In the genomic region with DNA sequence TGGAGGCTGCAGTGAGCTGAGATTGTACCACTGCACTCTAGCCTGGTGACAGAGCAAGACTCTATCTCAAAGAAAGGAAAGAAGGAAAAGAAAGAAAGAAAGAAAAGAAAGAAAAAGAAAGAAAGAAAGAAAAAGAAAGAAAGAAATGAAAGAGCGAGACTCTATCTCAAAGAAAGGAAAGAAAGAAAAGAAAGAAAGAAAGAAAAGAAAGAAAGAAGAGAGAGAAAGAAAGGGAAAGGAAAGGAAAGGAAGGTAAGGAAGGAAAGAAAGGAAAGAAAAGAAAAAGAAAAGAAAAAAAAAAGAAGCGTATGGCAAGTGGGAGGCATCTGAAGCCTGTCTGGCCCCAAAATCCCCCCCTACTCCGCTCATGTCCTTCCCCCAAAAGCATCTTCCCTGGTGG, we compare ENCODE assay signal across 37 cellular contexts.
DNase-seq lines count a peak whose midpoint lies in the region; ATAC-seq, FAIRE-seq and TF ChIP-seq lines count a peak whose summit lies in the region.
"Had no signal": no experiment of that assay in that cellular context is flagged by ENCODE, and none has a peak within 500 bp of the region (broad histone marks: within the 10 kb centered on the region; RNA-seq: fewer than 3 reads in every experiment).

No MANE protein-coding gene starts in this region.

- DNase-seq in activated T-cell treated with anti-CD3 and anti-CD28 coated beads, Interleukin-2, amount 50 U/mL, for 72 hours, result no peak
- no peak for DNase-seq in activated T-cell treated with anti-CD3 and anti-CD28 coated beads, Interleukin-2, amount 50 U/mL, for 4 hours
- DNase-seq in IMR-90 (no peak), K562 (ENCODE audit: extremely low read depth in 1 of 4, low spot score in 3 of 4) (no peak), progenitor cell of endocrine pancreas (ENCODE audit: low spot score, unreplicated experiment) (no peak), H9 (no peak)
- DNase-seq: 8988T; ACHN; AML-193; BE2C; C1 segment of cervical spinal cord; Caco-2; Calu3; CD4-positive, alpha-beta memory T cell; CD4-positive, alpha-beta T cell; CD4-positive, CD25-positive, alpha-beta regulatory T cell; CD8-positive, alpha-beta memory T cell; CD8-positive, alpha-beta T cell; COR-L47; DMS 273 treated with DMSO at 0.1 percent for 48 hours; DMS153; DMS53; DMS79; DMS79 treated with DMSO at 0.1 percent for 48 hours; DND-41; EL had no signal

- no peaks in the 10 kb centered on the region for H3K79me2 ChIP-seq in K562 (ENCODE audit: control insufficient read depth, insufficient read depth, low read length)
- no peaks in the 10 kb centered on the region for H3K79me2 ChIP-seq in H9 (ENCODE audit: insufficient read depth, low read length)

- H3K4me3 ChIP-seq in HEK293 (ENCODE audit: low read depth, low read length) (no peak overlapping the region), IMR-90 (ENCODE audit: insufficient read depth, low read depth, low read length) (no peak overlapping the region), K562 (no peak overlapping the region)
- H3K4me3 ChIP-seq: A549; BLaER1; BLaER1 treated with 17β-estradiol and CSF1 and Interleukin-3, amounts not matched to agents 10 nM and 100 nM had no signal

- H3K36me3 ChIP-seq in HEK293 (ENCODE audit: control insufficient read depth in 2 of 2, insufficient read depth in 1 of 2, low read length in 2 of 2), result no peaks in the 10 kb centered on the region
- no peaks in the 10 kb centered on the region for H3K36me3 ChIP-seq in IMR-90 (ENCODE audit: control insufficient read depth, insufficient read depth, low read length)
- H3K36me3 ChIP-seq in K562 (ENCODE audit: control insufficient read depth, insufficient read depth, low read length), result no peaks in the 10 kb centered on the region
- H3K36me3 ChIP-seq: BE2C; BLaER1; BLaER1 treated with 17β-estradiol and CSF1 and Interleukin-3, amounts not matched to agents 10 nM and 100 nM had no signal

- H3T11ph ChIP-seq in H9 (ENCODE audit: low read length), result no peak overlapping the region

- H3K14ac ChIP-seq in IMR-90 (replicated peaks; ENCODE audit: low read depth, low read length) (no peak overlapping the region), H9 (ENCODE audit: insufficient read depth, low read length) (no peak overlapping the region)

- H2AFZ ChIP-seq in IMR-90 (replicated peaks; ENCODE audit: low read length, poor library complexity), result peak overlapping the region; percentile 32
- H2AFZ ChIP-seq in K562 (ENCODE audit: low read depth, low read length), result no peak overlapping the region
- no peak overlapping the region for H2AFZ ChIP-seq in H9 (ENCODE audit: low read length)

- peaks cover 3% of the 10 kb centered on the region; the same call in 1 of the 2 replicates for H3K9me1 ChIP-seq in IMR-90 (ENCODE audit: insufficient read depth, low read length)
- no peaks in the 10 kb centered on the region for H3K9me1 ChIP-seq in K562 (ENCODE audit: control insufficient read depth, insufficient read depth, low read length)

- no peaks in the 10 kb centered on the region for H3K4me1 ChIP-seq in HEK293 (ENCODE audit: control insufficient read depth, insufficient read depth, low read length)
- H3K4me1 ChIP-seq in IMR-90 (ENCODE audit: control insufficient read depth, insufficient read depth, low read length), result no peaks in the 10 kb centered on the region
- no peaks in the 10 kb centered on the region for H3K4me1 ChIP-seq in K562 (replicated peaks in 1 of 2; ENCODE audit: control insufficient read depth in 2 of 2, insufficient read depth in 2 of 2, low read length in 2 of 2)
- H3K4me1 ChIP-seq in H9 (ENCODE audit: insufficient read depth, low read length), result no peaks in the 10 kb centered on the region
- H3K4me1 ChIP-seq: A549; BE2C; BLaER1; BLaER1 treated with 17β-estradiol and CSF1 and Interleukin-3, amounts not matched to agents 10 nM and 100 nM had no signal

- no peak for ATAC-seq in activated T-cell treated with anti-CD3 and anti-CD28 coated beads, Interleukin-2, amount 50 U/mL, for 72 hours (replicated peaks in 1 of 2)
- no peak for ATAC-seq in activated T-cell treated with anti-CD3 and anti-CD28 coated beads, Interleukin-2, amount 50 U/mL, for 4 hours
- ATAC-seq in IMR-90 (ENCODE audit: low read depth) (no peak), K562 (no peak), HG02759 (IDR thresholded peaks at IDR 0.05; ENCODE audit: unreplicated experiment) (no peak)
- ATAC-seq: CD8-positive, alpha-beta T cell had no signal

- no peaks in the 10 kb centered on the region for H3K9me3 ChIP-seq in HEK293 (ENCODE audit: control insufficient read depth, insufficient read depth, low read depth, low read length)
- no peaks in the 10 kb centered on the region for H3K9me3 ChIP-seq in IMR-90 (ENCODE audit: control insufficient read depth, insufficient read depth, low read length)
- no peaks in the 10 kb centered on the region for H3K9me3 ChIP-seq in K562 (replicated peaks; ENCODE audit: control insufficient read depth, insufficient read depth, low read depth, low read length)
- H3K9me3 ChIP-seq in H9 (ENCODE audit: control insufficient read depth, low read depth, low read length), result no peaks in the 10 kb centered on the region
- H3K9me3 ChIP-seq: A549, BE2C, Caco-2 had no signal

- H4K5ac ChIP-seq in IMR-90 (ENCODE audit: low read depth, low read length) (no peak overlapping the region), H9 (ENCODE audit: insufficient read length, low read depth, low read length) (no peak overlapping the region)

- no TSS peak for BruUV-seq in IMR-90 (replicated peaks; lab: Mats Ljungman, UMichigan)
- no TSS peak for BruUV-seq in K562 (replicated peaks; lab: Mats Ljungman, UMichigan)

- CTCF ChIA-PET in HEK293 (lab: Yijun Ruan, JAX) (no interaction called here), IMR-90 (lab: Yijun Ruan, JAX) (no interaction called here), K562 (lab: Yijun Ruan, JAX; ENCODE audit: low intra/inter-chr PET ratio) (no interaction called here)

- POLR2A ChIA-PET in HEK293 (lab: Yijun Ruan, JAX) (interaction anchor here (0.6 kb wide), 1 partner anchor 22 kb away, joined by 3 read pairs; no protein-coding TSS in a partner anchor), IMR-90 (lab: Charles Lee; ENCODE audit: unreplicated experiment) (interaction anchor here (0.6 kb wide), 1 partner anchor 97 kb away, joined by 6 read pairs; no protein-coding TSS in a partner anchor), K562 (lab: Yijun Ruan, JAX) (interaction anchor here (0.6 to 1.0 kb wide), 2 partner anchors 17 to 120 kb away, joined by 3 read pairs; no protein-coding TSS in a partner anchor)

- H3K4ac ChIP-seq in IMR-90 (ENCODE audit: low read depth, low read length) (no peak overlapping the region), H9 (ENCODE audit: low read depth, low read length) (no peak overlapping the region)

- WGBS in IMR-90 (ENCODE audit: extremely low coverage in 2 of 2, insufficient read length in 1 of 2), 2 experiments, result no CpG with 5 or more reads among the region's 3 CpGs
- 0% methylated on average over 3 of the region's 3 CpGs for WGBS in K562 (ENCODE audit: insufficient coverage, low coverage, missing lambda C conversion rate)
- no CpG with 5 or more reads among the region's 3 CpGs for WGBS in H9 (ENCODE audit: extremely low coverage, insufficient read length, low lambda C conversion rate)

- TF ChIP-seq POLR2A in IMR-90 (IDR thresholded peaks at IDR 0.05; ENCODE audit: low read depth, low read length), result no peak
- no peak for TF ChIP-seq POLR2A in K562 (conservative IDR thresholded peaks at IDR 0.05)

- no peak for TF ChIP-seq CTCF in HEK293 (tag by site-specific recombination; IDR thresholded peaks at IDR 0.05)
- no peak for TF ChIP-seq CTCF in IMR-90 (conservative IDR thresholded peaks at IDR 0.05; ENCODE audit: low read depth, low read length)
- TF ChIP-seq CTCF in K562 (IDR thresholded peaks at IDR 0.05 in 2 of 3, conservative IDR thresholded peaks at IDR 0.05 in 1 of 3; ENCODE audit: insufficient read depth in 2 of 3, low read depth in 1 of 3, low read length in 3 of 3), result no peak
- no peak for TF ChIP-seq CTCF in progenitor cell of endocrine pancreas (IDR thresholded peaks at IDR 0.05; ENCODE audit: unreplicated experiment)
- no peak for TF ChIP-seq CTCF in H9 (conservative IDR thresholded peaks at IDR 0.05)

- H3K56ac ChIP-seq in IMR-90 (ENCODE audit: extremely low read depth, insufficient read depth, low read length), result no peak overlapping the region
- H3K56ac ChIP-seq in H9 (ENCODE audit: insufficient read length, low read depth, low read length), result no peak overlapping the region

- H3K23ac ChIP-seq in IMR-90 (ENCODE audit: low read depth, low read length) (no peak overlapping the region), H9 (ENCODE audit: insufficient read length, low read depth, low read length) (no peak overlapping the region)

- H3K4me3 Mint-ChIP-seq in activated T-cell treated with anti-CD3 and anti-CD28 coated beads, Interleukin-2, amount 50 U/mL, for 72 hours, result no peak overlapping the region
- H3K4me3 Mint-ChIP-seq in activated T-cell treated with anti-CD3 and anti-CD28 coated beads, Interleukin-2, amount 50 U/mL, for 4 hours, result no peak overlapping the region
- H3K4me3 Mint-ChIP-seq in progenitor cell of endocrine pancreas (ENCODE audit: low read depth), result no peak overlapping the region
- no peak overlapping the region for H3K4me3 Mint-ChIP-seq in H9
- H3K4me3 Mint-ChIP-seq: B cell; CD14-positive monocyte; CD4-positive, alpha-beta T cell; CD4-positive, CD25-positive, alpha-beta regulatory T cell; CD8-positive, alpha-beta memory T cell; CD8-positive, alpha-beta T cell had no signal

- H3K27ac Mint-ChIP-seq in activated T-cell treated with anti-CD3 and anti-CD28 coated beads, Interleukin-2, amount 50 U/mL, for 72 hours, result peak overlapping the region; percentile 65
- H3K27ac Mint-ChIP-seq in progenitor cell of endocrine pancreas (no peak overlapping the region), H9 (no peak overlapping the region)
- H3K27ac Mint-ChIP-seq: B cell; CD14-positive monocyte; CD4-positive, alpha-beta memory T cell; CD4-positive, alpha-beta T cell; CD4-positive, CD25-positive, alpha-beta regulatory T cell; CD8-positive, alpha-beta memory T cell; CD8-positive, alpha-beta T cell had no signal

- H3K9me3 Mint-ChIP-seq in activated T-cell treated with anti-CD3 and anti-CD28 coated beads, Interleukin-2, amount 50 U/mL, for 72 hours, result peaks cover 0 to 3% of the 10 kb centered on the region in 2 donors
- peaks cover 4% of the 10 kb centered on the region for H3K9me3 Mint-ChIP-seq in activated T-cell treated with anti-CD3 and anti-CD28 coated beads, Interleukin-2, amount 50 U/mL, for 4 hours
- H3K9me3 Mint-ChIP-seq in progenitor cell of endocrine pancreas (ENCODE audit: low read depth) (peaks cover 5% of the 10 kb centered on the region), H9 (0 out of 5 replicates have a peak, but pooled peaks cover 0 to 3% of the 10 kb centered on the region in 2 experiments)

- H3K36me3 Mint-ChIP-seq in activated T-cell treated with anti-CD3 and anti-CD28 coated beads, Interleukin-2, amount 50 U/mL, for 72 hours (ENCODE audit: insufficient read depth in 2 of 2), result no peaks in the 10 kb centered on the region
- no peaks in the 10 kb centered on the region for H3K36me3 Mint-ChIP-seq in activated T-cell treated with anti-CD3 and anti-CD28 coated beads, Interleukin-2, amount 50 U/mL, for 4 hours (ENCODE audit: insufficient read depth)
- H3K36me3 Mint-ChIP-seq in progenitor cell of endocrine pancreas (ENCODE audit: insufficient read depth) (no peaks in the 10 kb centered on the region), H9 (ENCODE audit: insufficient read depth in 1 of 3, low read depth in 3 of 3) (0 out of 7 replicates have a peak, but pooled peaks cover 0 to 5% (median 0%) of the 10 kb centered on the region in 3 experiments)
- H3K36me3 Mint-ChIP-seq: CD14-positive monocyte; CD4-positive, alpha-beta memory T cell; CD4-positive, CD25-positive, alpha-beta regulatory T cell; CD8-positive, alpha-beta memory T cell; CD8-positive, alpha-beta T cell had no signal

- intact Hi-C loops in IMR-90 (cut with micrococcal nuclease) (no loop called here), K562 (cut with micrococcal nuclease) (no loop called here)

- no peak for TF ChIP-seq RAD21 in IMR-90 (IDR thresholded peaks at IDR 0.05; ENCODE audit: low read length)
- TF ChIP-seq RAD21 in K562 (CRISPR knock-in tag; conservative IDR thresholded peaks at IDR 0.05 in 1 of 2, IDR thresholded peaks at IDR 0.05 in 1 of 2), result no peak

- H2BK12ac ChIP-seq in H9 (ENCODE audit: insufficient read length, low read depth, low read length), result no peak overlapping the region

- H3K27me3 ChIP-seq in IMR-90 (ENCODE audit: control insufficient read depth, insufficient read depth, low read length) (no peaks in the 10 kb centered on the region), K562 (ENCODE audit: control insufficient read depth in 2 of 2, insufficient read depth in 2 of 2, low read length in 2 of 2) (peaks cover 10 to 19% of the 10 kb centered on the region in 2 experiments), H9 (ENCODE audit: insufficient read depth, low read length) (no peaks in the 10 kb centered on the region; the same call in 1 of the 2 replicates)
- H3K27me3 ChIP-seq: BE2C; BLaER1; BLaER1 treated with 17β-estradiol and CSF1 and Interleukin-3, amounts not matched to agents 10 nM and 100 nM had no signal

- no peaks in the 10 kb centered on the region for H4K20me1 ChIP-seq in IMR-90 (ENCODE audit: insufficient read depth, low read length)
- H4K20me1 ChIP-seq in K562 (replicated peaks; ENCODE audit: control insufficient read depth, insufficient read depth, low read length), result no peaks in the 10 kb centered on the region
- H4K20me1 ChIP-seq in H9 (ENCODE audit: control insufficient read depth, insufficient read depth, insufficient read length), result no peaks in the 10 kb centered on the region
- H4K20me1 ChIP-seq: BLaER1; BLaER1 treated with 17β-estradiol and CSF1 and Interleukin-3, amounts not matched to agents 10 nM and 100 nM had no signal

- no peak overlapping the region for H2AK9ac ChIP-seq in IMR-90 (replicated peaks; ENCODE audit: low read depth, low read length, poor library complexity)

- H3K27me3 Mint-ChIP-seq in activated T-cell treated with anti-CD3 and anti-CD28 coated beads, Interleukin-2, amount 50 U/mL, for 72 hours (ENCODE audit: low read depth), result no peaks in the 10 kb centered on the region
- H3K27me3 Mint-ChIP-seq in activated T-cell treated with anti-CD3 and anti-CD28 coated beads, Interleukin-2, amount 50 U/mL, for 4 hours (ENCODE audit: low read depth), result no peaks in the 10 kb centered on the region
- H3K27me3 Mint-ChIP-seq in progenitor cell of endocrine pancreas (peaks cover 16% of the 10 kb centered on the region), H9 (ENCODE audit: low read depth) (peaks cover 12% of the 10 kb centered on the region)
- H3K27me3 Mint-ChIP-seq: B cell; CD4-positive, alpha-beta memory T cell; CD4-positive, alpha-beta T cell; CD4-positive, CD25-positive, alpha-beta regulatory T cell had no signal

- no peak overlapping the region for H3K4me2 ChIP-seq in IMR-90 (ENCODE audit: low read depth, low read length)
- no peak overlapping the region for H3K4me2 ChIP-seq in K562 (ENCODE audit: insufficient read depth, low read length)
- H3K4me2 ChIP-seq in H9 (ENCODE audit: insufficient read depth, insufficient read length, low read length), result no peak overlapping the region
- H3K4me2 ChIP-seq: A549; BLaER1; BLaER1 treated with 17β-estradiol and CSF1 and Interleukin-3, amounts not matched to agents 10 nM and 100 nM had no signal

- H4K91ac ChIP-seq in IMR-90 (ENCODE audit: insufficient read depth, low read depth, low read length), result no peak overlapping the region
- H4K91ac ChIP-seq in H9 (ENCODE audit: insufficient read length, low read depth, low read length), result no peak overlapping the region

- H3K27ac ChIP-seq in HEK293 (ENCODE audit: extremely low read depth, low read depth, low read length) (no peak overlapping the region), IMR-90 (ENCODE audit: insufficient read depth, low read length) (no peak overlapping the region), K562 (ENCODE audit: extremely low read depth, low read depth, low read length) (no peak overlapping the region), H9 (ENCODE audit: insufficient read length, low read depth, low read length) (no peak overlapping the region)
- H3K27ac ChIP-seq: 22Rv1; A549; BLaER1; BLaER1 treated with 17β-estradiol and CSF1 and Interleukin-3, amounts not matched to agents 10 nM and 100 nM; C4-2B had no signal

- no peak overlapping the region for H3K18ac ChIP-seq in IMR-90 (ENCODE audit: low read depth, low read length)
- H3K18ac ChIP-seq in H9 (ENCODE audit: insufficient read length, low read depth, low read length), result no peak overlapping the region

- H3K79me1 ChIP-seq in IMR-90 (ENCODE audit: low read depth in 1 of 2, low read length in 2 of 2), result no peaks in the 10 kb centered on the region
- no peaks in the 10 kb centered on the region for H3K79me1 ChIP-seq in H9 (ENCODE audit: insufficient read depth, low read depth, low read length, poor library complexity, severe bottlenecking)

- in situ Hi-C loops in IMR-90 (cut with MboI; ENCODE audit: low sequenced_read_pairs), result no loop called here
- in situ Hi-C loops in K562 (cut with MboI), result no loop called here

- H2AK5ac ChIP-seq in IMR-90 (ENCODE audit: low read depth, low read length) (no peak overlapping the region), H9 (ENCODE audit: insufficient read length, low read length) (no peak overlapping the region)

- dilution Hi-C loops in IMR-90 (cut with HindIII; ENCODE audit: low sequenced_read_pairs, unreplicated experiment), result no loop called here

- no peak for TF ChIP-seq EP300 in K562 (IDR thresholded peaks at IDR 0.05; ENCODE audit: low read length)

- no peaks in the 10 kb centered on the region for H3K4me1 Mint-ChIP-seq in activated T-cell treated with anti-CD3 and anti-CD28 coated beads, Interleukin-2, amount 50 U/mL, for 72 hours (ENCODE audit: low read depth)
- H3K4me1 Mint-ChIP-seq in activated T-cell treated with anti-CD3 and anti-CD28 coated beads, Interleukin-2, amount 50 U/mL, for 4 hours (ENCODE audit: low read depth), result no peaks in the 10 kb centered on the region
- H3K4me1 Mint-ChIP-seq in progenitor cell of endocrine pancreas (ENCODE audit: low read depth) (peaks cover 9% of the 10 kb centered on the region), H9 (peaks cover 3 to 9% of the 10 kb centered on the region in 2 experiments; a peak in 2 of 4 replicates)
- H3K4me1 Mint-ChIP-seq: B cell; CD4-positive, CD25-positive, alpha-beta regulatory T cell; CD8-positive, alpha-beta memory T cell had no signal

- H2BK5ac ChIP-seq in IMR-90 (ENCODE audit: low read depth, low read length, poor library complexity, severe bottlenecking), result no peak overlapping the region
- H2BK5ac ChIP-seq in H9 (ENCODE audit: insufficient read length, low read length), result no peak overlapping the region

- no peak overlapping the region for H2BK120ac ChIP-seq in IMR-90 (ENCODE audit: low read depth, low read length)
- no peak overlapping the region for H2BK120ac ChIP-seq in H9 (ENCODE audit: low read depth, low read length, poor library complexity, severe bottlenecking)

- no peak overlapping the region; the same call in 2 of the 3 replicates for H2BK15ac ChIP-seq in IMR-90 (ENCODE audit: low read depth, low read length)
- H2BK15ac ChIP-seq in H9 (ENCODE audit: low read depth, low read length), result no peak overlapping the region

- no peak for FAIRE-seq in K562 (lab: Jason Lieb, UNC)
- FAIRE-seq: A204.1, A549, D721Med had no signal

- no peaks in the 10 kb centered on the region for H3K23me2 ChIP-seq in H9 (ENCODE audit: insufficient read length, low read depth, low read length, poor library complexity, severe bottlenecking)

- H4K8ac ChIP-seq in IMR-90 (ENCODE audit: low read depth in 2 of 2, low read length in 2 of 2) (no peak overlapping the region), H9 (replicated peaks; ENCODE audit: insufficient read length, low read depth, low read length) (no peak overlapping the region)

- H3K9ac ChIP-seq in IMR-90 (ENCODE audit: low read depth, low read length) (no peak overlapping the region), K562 (ENCODE audit: insufficient read depth in 1 of 2, low read depth in 2 of 2, low read length in 2 of 2) (no peak overlapping the region), H9 (ENCODE audit: extremely low read depth, insufficient read length, low read length) (no peak overlapping the region)
- H3K9ac ChIP-seq: BLaER1; BLaER1 treated with 17β-estradiol and CSF1 and Interleukin-3, amounts not matched to agents 10 nM and 100 nM had no signal

- H2BK20ac ChIP-seq in IMR-90 (ENCODE audit: low read depth, low read length) (no peak overlapping the region), H9 (ENCODE audit: low read depth, low read length, poor library complexity, severe bottlenecking) (no peak overlapping the region)
